Comparison of ENCODE assay signal across 10 cellular contexts in the genomic region with DNA sequence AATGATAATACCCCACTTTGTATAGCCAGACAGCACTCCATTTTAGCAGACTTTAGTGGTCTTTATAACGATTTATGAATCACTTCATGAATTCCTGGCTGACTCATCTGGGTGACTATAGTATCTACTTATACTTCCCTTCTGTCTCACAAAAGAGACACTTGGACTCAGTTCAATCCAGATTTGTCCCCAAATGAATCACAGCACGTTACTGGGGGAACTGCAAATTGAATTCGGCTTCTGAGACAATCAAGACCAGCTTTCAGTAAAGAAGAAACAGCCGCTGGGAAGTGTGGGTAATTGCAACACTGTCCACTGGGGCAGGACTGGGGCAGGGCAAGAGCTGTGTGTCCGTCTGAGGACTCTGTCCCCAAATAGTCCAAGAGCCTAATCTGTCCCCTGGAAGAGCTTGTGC.
A peak's percentile ranks its signal among the peaks of the same experiment; 100 is the strongest.
DNase-seq lines count a peak whose midpoint lies in the region; ATAC-seq and TF ChIP-seq lines count a peak whose summit lies in the region.
"Had no signal": no experiment of that assay in that cellular context is flagged by ENCODE, and none has a peak within 500 bp of the region (broad histone marks: within the 10 kb centered on the region; RNA-seq: fewer than 3 reads in every experiment).

No MANE protein-coding gene starts in this region.

- H3K27ac ChIP-seq in breast epithelium (peak overlapping the region in 1 of 2 donors; percentile 36), vagina (peak overlapping the region; percentile 15), WERI-Rb-1 (no peak overlapping the region)
- H3K27ac ChIP-seq: ovary had no signal

- peak; percentile 55 for ATAC-seq in left lobe of liver
- no peak for ATAC-seq in GM21367 (IDR thresholded peaks at IDR 0.05; ENCODE audit: unreplicated experiment)

- H3K27me3 ChIP-seq in breast epithelium, result no peaks in the 10 kb centered on the region
- no peaks in the 10 kb centered on the region for H3K27me3 ChIP-seq in vagina
- H3K27me3 ChIP-seq in WERI-Rb-1 (ENCODE audit: insufficient read depth, low read depth, severe bottlenecking), result no peaks in the 10 kb centered on the region
- H3K27me3 ChIP-seq: ovary had no signal

- H3K9me3 Mint-ChIP-seq in activated naive CD4-positive, alpha-beta T cell treated with anti-CD3 and anti-CD28 coated beads for 36 hours, result no peaks in the 10 kb centered on the region

- peak; percentile 21 for DNase-seq in activated naive CD4-positive, alpha-beta T cell treated with anti-CD3 and anti-CD28 coated beads for 36 hours
- DNase-seq in activated naive CD4-positive, alpha-beta T cell treated with anti-CD3 and anti-CD28 coated beads, Interleukin-2, amount 50 U/mL, for 16 hours, result no peak
- no peak for DNase-seq in breast epithelium (ENCODE audit: low spot score in 2 of 2)
- no peak for DNase-seq in left lobe of liver (ENCODE audit: low spot score)
- no peak for DNase-seq in vagina (ENCODE audit: extremely low spot score in 2 of 2)
- DNase-seq in NCI-H345 treated with DMSO at 0.1 percent for 48 hours (lab: John Stamatoyannopoulos, UW; ENCODE audit: unreplicated experiment), result no peak
- DNase-seq in WERI-Rb-1, result no peak
- DNase-seq: CD4-positive, CD25-positive, alpha-beta regulatory T cell; ovary had no signal

- no peaks in the 10 kb centered on the region for H3K4me1 ChIP-seq in breast epithelium
- peaks cover 6% of the 10 kb centered on the region for H3K4me1 ChIP-seq in vagina

- H3K27ac Mint-ChIP-seq in activated naive CD4-positive, alpha-beta T cell treated with anti-CD3 and anti-CD28 coated beads for 36 hours, result no peak overlapping the region
- H3K27ac Mint-ChIP-seq: CD4-positive, CD25-positive, alpha-beta regulatory T cell had no signal

- CTCF ChIA-PET in activated naive CD4-positive, alpha-beta T cell treated with anti-CD3 and anti-CD28 coated beads for 36 hours (lab: Charles Lee), result no interaction called here

- H3K4me3 ChIP-seq in breast epithelium (peak overlapping the region in 2 of 3 donors; percentile 5 to 26), vagina (peak overlapping the region in 1 of 2 donors; percentile 2), WERI-Rb-1 (ENCODE audit: low read depth, low read length) (no peak overlapping the region)
- H3K4me3 ChIP-seq: ovary had no signal

- TF ChIP-seq CTCF in breast epithelium (IDR thresholded peaks at IDR 0.05) (no peak), vagina (IDR thresholded peaks at IDR 0.05) (no peak), WERI-Rb-1 (IDR thresholded peaks at IDR 0.05; ENCODE audit: low read depth, low read length) (no peak)

- intact Hi-C loops in activated naive CD4-positive, alpha-beta T cell treated with anti-CD3 and anti-CD28 coated beads for 36 hours (cut with micrococcal nuclease), result no loop called here
- intact Hi-C loops in breast epithelium (cut with DNase I; ENCODE audit: low total_unique reads) (no loop called here), vagina (cut with DNase I) (no loop called here)

- H3K9me3 ChIP-seq in breast epithelium (no peaks in the 10 kb centered on the region), vagina (no peaks in the 10 kb centered on the region), WERI-Rb-1 (ENCODE audit: severe bottlenecking) (no peaks in the 10 kb centered on the region)
- H3K9me3 ChIP-seq: ovary had no signal

- H3K4me1 Mint-ChIP-seq in activated naive CD4-positive, alpha-beta T cell treated with anti-CD3 and anti-CD28 coated beads for 36 hours (ENCODE audit: low read depth), result peaks cover 6% of the 10 kb centered on the region
- H3K4me1 Mint-ChIP-seq: CD4-positive, CD25-positive, alpha-beta regulatory T cell had no signal

- H3K36me3 Mint-ChIP-seq in activated naive CD4-positive, alpha-beta T cell treated with anti-CD3 and anti-CD28 coated beads for 36 hours (ENCODE audit: low read depth), result no peaks in the 10 kb centered on the region
- H3K36me3 Mint-ChIP-seq: CD4-positive, CD25-positive, alpha-beta regulatory T cell had no signal

- TF ChIP-seq POLR2A in breast epithelium (IDR thresholded peaks at IDR 0.05) (no peak), vagina (IDR thresholded peaks at IDR 0.05) (no peak)

- peaks cover 10% of the 10 kb centered on the region for H3K27me3 Mint-ChIP-seq in activated naive CD4-positive, alpha-beta T cell treated with anti-CD3 and anti-CD28 coated beads for 36 hours (ENCODE audit: low read depth)

- no peaks in the 10 kb centered on the region for H3K36me3 ChIP-seq in breast epithelium
- H3K36me3 ChIP-seq in vagina, result no peaks in the 10 kb centered on the region
- H3K36me3 ChIP-seq in WERI-Rb-1, result no peaks in the 10 kb centered on the region
- H3K36me3 ChIP-seq: ovary had no signal

- H3K4me3 Mint-ChIP-seq in activated naive CD4-positive, alpha-beta T cell treated with anti-CD3 and anti-CD28 coated beads for 36 hours, result no peak overlapping the region
- H3K4me3 Mint-ChIP-seq: CD4-positive, CD25-positive, alpha-beta regulatory T cell had no signal
